ENCODE assay signal across 10 cellular contexts in genomic region chr9:124017064-124017928, GRCh38. TPM values are rescaled to one million over a fixed set of nuclear protein-coding genes. Genes with fewer than 3 reads are reported as not detected.
DNase-seq lines count a peak whose midpoint lies in the region; ATAC-seq and TF ChIP-seq lines count a peak whose summit lies in the region.
"Had no signal": no experiment of that assay in that cellular context is flagged by ENCODE, and none has a peak within 500 bp of the region (broad histone marks: within the 10 kb centered on the region; RNA-seq: fewer than 3 reads in every experiment).

No MANE protein-coding gene starts in this region.

- CTCF ChIA-PET in CD4-positive, alpha-beta memory T cell (lab: Charles Lee; ENCODE audit: partially characterized antibody): interaction anchor here (1.4 kb wide), 1 partner anchor 24 kb away, joined by 4 read pairs; no protein-coding TSS in a partner anchor
- CTCF ChIA-PET in OCI-LY7 (lab: Charles Lee; ENCODE audit: unreplicated experiment): no interaction called here

- H3K27ac ChIP-seq in CD4-positive, alpha-beta memory T cell (ENCODE audit: low read depth, low read length): no peak overlapping the region
- no peak overlapping the region for H3K27ac ChIP-seq in coronary artery
- H3K27ac ChIP-seq in OCI-LY7 (ENCODE audit: low read depth, low read length, poor library complexity, severe bottlenecking): no peak overlapping the region
- H3K27ac ChIP-seq in adrenal gland: no peak overlapping the region

- H3K36me3 Mint-ChIP-seq in CD4-positive, alpha-beta memory T cell: peaks cover 0 to 2% of the 10 kb centered on the region in 2 donors
- H3K36me3 Mint-ChIP-seq in nephron progenitor cell (ENCODE audit: low read depth): no peaks in the 10 kb centered on the region

- TF ChIP-seq POLR2A in adrenal gland (IDR thresholded peaks at IDR 0.05): no peak

- no peaks in the 10 kb centered on the region for H4K20me1 ChIP-seq in OCI-LY7 (ENCODE audit: insufficient read depth, low read length)

- peaks cover 20 to 50% (median 37%) of the 10 kb centered on the region in 4 donors for H3K4me1 Mint-ChIP-seq in CD4-positive, alpha-beta memory T cell
- H3K4me1 Mint-ChIP-seq in nephron progenitor cell: peaks cover 29% of the 10 kb centered on the region

- POLR2A ChIA-PET in CD4-positive, alpha-beta memory T cell (lab: Charles Lee; ENCODE audit: partially characterized antibody): interaction anchor here (1.1 kb wide), 1 partner anchor 9 kb away, joined by 3 read pairs; no protein-coding TSS in a partner anchor
- POLR2A ChIA-PET in OCI-LY7 (lab: Charles Lee): interaction anchor here (0.6 to 0.7 kb wide), 2 partner anchors 309 to 591 kb away, joined by 3 read pairs; no protein-coding TSS in a partner anchor

- no TSS peak for BruUV-seq in OCI-LY7 (replicated peaks; lab: Mats Ljungman, UMichigan)

- DNase-seq in CD4-positive, alpha-beta memory T cell: no peak
- DNase-seq in HAP-1 (ENCODE audit: low spot score in 2 of 2) (no peak), coronary artery (ENCODE audit: low spot score) (no peak), nephron progenitor cell (peak; percentile 41), OCI-LY7 (ENCODE audit: low spot score) (no peak), ACHN (no peak), adrenal gland (no peak)
- DNase-seq: MM.1S had no signal

- H3K9me3 ChIP-seq in CD4-positive, alpha-beta memory T cell (ENCODE audit: control insufficient read depth in 1 of 2, low read length in 2 of 2): no peaks in the 10 kb centered on the region
- H3K9me3 ChIP-seq in HAP-1: no peaks in the 10 kb centered on the region
- no peaks in the 10 kb centered on the region for H3K9me3 ChIP-seq in OCI-LY7 (ENCODE audit: low read length)
- no peaks in the 10 kb centered on the region for H3K9me3 ChIP-seq in adrenal gland (replicated peaks in 1 of 3)

- no peaks in the 10 kb centered on the region for H3K9me2 ChIP-seq in OCI-LY7 (ENCODE audit: insufficient read depth, low read length)

- H3K36me3 ChIP-seq in CD4-positive, alpha-beta memory T cell (ENCODE audit: insufficient read depth, low read length): no peaks in the 10 kb centered on the region
- H3K36me3 ChIP-seq in HAP-1 (replicated peaks) (peaks cover 21% of the 10 kb centered on the region), OCI-LY7 (ENCODE audit: insufficient read depth, low read length) (no peaks in the 10 kb centered on the region), adrenal gland (replicated peaks in 1 of 2) (no peaks in the 10 kb centered on the region)

- peaks cover 0 to 3% (median 0%) of the 10 kb centered on the region in 8 donors for H3K9me3 Mint-ChIP-seq in CD4-positive, alpha-beta memory T cell
- H3K9me3 Mint-ChIP-seq in nephron progenitor cell: no peaks in the 10 kb centered on the region

- H3K4me3 ChIP-seq in CD4-positive, alpha-beta memory T cell (ENCODE audit: low read length in 2 of 2): no peak overlapping the region
- peak overlapping the region; percentile 32 for H3K4me3 ChIP-seq in HAP-1
- H3K4me3 ChIP-seq in coronary artery: peak overlapping the region; percentile 51
- no peak overlapping the region for H3K4me3 ChIP-seq in OCI-LY7 (ENCODE audit: low read depth, low read length, poor library complexity, severe bottlenecking)
- peak overlapping the region in 1 of 4 donors; percentile 47 for H3K4me3 ChIP-seq in adrenal gland

- peaks cover 58 to 59% of the 10 kb centered on the region in 2 donors for H3K27me3 Mint-ChIP-seq in CD4-positive, alpha-beta memory T cell
- peaks cover 99% of the 10 kb centered on the region for H3K27me3 Mint-ChIP-seq in nephron progenitor cell (ENCODE audit: low read depth, poor library complexity)

- no peak for TF ChIP-seq CTCF in coronary artery (IDR thresholded peaks at IDR 0.05)
- no peak for TF ChIP-seq CTCF in nephron progenitor cell (IDR thresholded peaks at IDR 0.05)
- TF ChIP-seq CTCF in OCI-LY7 (conservative IDR thresholded peaks at IDR 0.05; ENCODE audit: low read length): no peak
- no peak for TF ChIP-seq CTCF in adrenal gland (IDR thresholded peaks at IDR 0.05)

- no peak overlapping the region for H3K4me2 ChIP-seq in OCI-LY7 (ENCODE audit: low read length)

- peak overlapping the region in 2 of 7 donors; percentile 19 to 26 for H3K27ac Mint-ChIP-seq in CD4-positive, alpha-beta memory T cell
- H3K27ac Mint-ChIP-seq in nephron progenitor cell: no peak overlapping the region

- in situ Hi-C loops in HAP-1 (cut with MboI; ENCODE audit: low sequenced_read_pairs): no loop called here
- in situ Hi-C loops in ACHN (cut with HindIII; ENCODE audit: low pct_ligation_motif_present, low pct_unique_long_range_greater_than_20kb, low sequenced_read_pairs): no loop called here

- H3K4me3 Mint-ChIP-seq in CD4-positive, alpha-beta memory T cell: peak overlapping the region; percentile 49 to 88 (median 78)
- H3K4me3 Mint-ChIP-seq in nephron progenitor cell: peak overlapping the region; percentile 62

- peaks cover 35% of the 10 kb centered on the region for H3K4me1 ChIP-seq in CD4-positive, alpha-beta memory T cell (ENCODE audit: insufficient read depth, low read length)
- H3K4me1 ChIP-seq in HAP-1 (peaks cover 16% of the 10 kb centered on the region), OCI-LY7 (ENCODE audit: insufficient read depth, low read length, poor library complexity, severe bottlenecking) (no peaks in the 10 kb centered on the region), adrenal gland (replicated peaks in 1 of 2) (peaks cover 16 to 24% of the 10 kb centered on the region in 2 donors)

- H3K27me3 ChIP-seq in CD4-positive, alpha-beta memory T cell (ENCODE audit: insufficient read depth, low read length): peaks cover 69% of the 10 kb centered on the region
- H3K27me3 ChIP-seq in HAP-1 (ENCODE audit: low read depth) (no peaks in the 10 kb centered on the region), adrenal gland (peaks cover 99% of the 10 kb centered on the region)

- no peak for ATAC-seq in HG02623 (IDR thresholded peaks at IDR 0.05; ENCODE audit: unreplicated experiment)

- H2AFZ ChIP-seq in OCI-LY7 (ENCODE audit: low read length): no peak overlapping the region

- WGBS in adrenal gland, 4 donors: 3 to 6% (median 4%) methylated on average over 18 to 73 of the region's 73 CpGs

- H3K79me2 ChIP-seq in OCI-LY7 (ENCODE audit: insufficient read depth, low read depth, low read length): no peaks in the 10 kb centered on the region

- intact Hi-C loops in CD4-positive, alpha-beta memory T cell (cut with micrococcal nuclease): no loop called here
- intact Hi-C loops in OCI-LY7 (cut with micrococcal nuclease; ENCODE audit: unreplicated experiment): no loop called here
- intact Hi-C loops in adrenal gland (cut with DNase I): no loop called here

RNA-seq across cellular contexts. Expression of gene LHX2, which starts 5.7 kb away (rescaled TPM):
- total RNA-seq in CD4-positive, alpha-beta memory T cell: not detected
- not detected for polyA plus RNA-seq in CD4-positive, alpha-beta memory T cell
- total RNA-seq in OCI-LY7 (2014; rRNA removed; shearing (Covaris generic)): not detected in 2 replicates
- total RNA-seq in OCI-LY7 (2022) (not detected in 2 replicates), adrenal gland (under 1 TPM in 1 of 8 donors, not detected in 7; 0.37 TPM)
- polyA plus RNA-seq in adrenal gland: under 1 TPM in 1 of 3 donors, not detected in 2; 0.24 TPM
- total RNA-seq: kidney epithelial cell had no signal

Comparison
In these comparisons a context has a peak if more than half of its experiments do, and no peak if none do; other contexts are left out.
1. H3K4me3 ChIP-seq: peak in HAP-1 (single experiment) and coronary artery (single experiment); none in CD4-positive, alpha-beta memory T cell (0 of 2) and OCI-LY7 (single experiment).